ENCODE assay signal across 10 cellular contexts in genomic region chr6:128259735-128260685, GRCh38.
DNase-seq lines count a peak whose midpoint lies in the region; ATAC-seq and TF ChIP-seq lines count a peak whose summit lies in the region.
"Had no signal": no experiment of that assay in that cellular context is flagged by ENCODE, and none has a peak within 500 bp of the region (broad histone marks: within the 10 kb centered on the region; RNA-seq: fewer than 3 reads in every experiment).

No MANE protein-coding gene starts in this region.

- no peaks in the 10 kb centered on the region for H3K27me3 Mint-ChIP-seq in activated naive CD4-positive, alpha-beta T cell treated with anti-CD3 and anti-CD28 coated beads, Interleukin-2, amount 50 U/mL, for 24 hours
- no peaks in the 10 kb centered on the region for H3K27me3 Mint-ChIP-seq in activated naive CD8-positive, alpha-beta T cell treated with anti-CD3 and anti-CD28 coated beads for 36 hours

- intact Hi-C loops in esophagus squamous epithelium (cut with DNase I): no loop called here

- DNase-seq in activated naive CD4-positive, alpha-beta T cell treated with Interleukin-2 at 50 U/mL for 16 hours: no peak
- DNase-seq in activated naive CD8-positive, alpha-beta T cell treated with anti-CD3 and anti-CD28 coated beads for 36 hours: no peak
- DNase-seq in upper lobe of left lung (no peak), BE2C (no peak), esophagus squamous epithelium (lab: John Stamatoyannopoulos, UW) (no peak), DMS 273 (lab: John Stamatoyannopoulos, UW; ENCODE audit: unreplicated experiment) (no peak)
- DNase-seq: caudate nucleus had no signal

- peaks cover 37% of the 10 kb centered on the region for H3K4me1 Mint-ChIP-seq in activated naive CD4-positive, alpha-beta T cell treated with anti-CD3 and anti-CD28 coated beads, Interleukin-2, amount 50 U/mL, for 24 hours
- peaks cover 23% of the 10 kb centered on the region for H3K4me1 Mint-ChIP-seq in activated naive CD8-positive, alpha-beta T cell treated with anti-CD3 and anti-CD28 coated beads for 36 hours

- H3K9me3 ChIP-seq in upper lobe of left lung (no peaks in the 10 kb centered on the region), BE2C (no peaks in the 10 kb centered on the region), esophagus squamous epithelium (no peaks in the 10 kb centered on the region)

- no peak for TF ChIP-seq EP300 in upper lobe of left lung (IDR thresholded peaks at IDR 0.05)

- H3K9me3 Mint-ChIP-seq in activated naive CD4-positive, alpha-beta T cell treated with anti-CD3 and anti-CD28 coated beads, Interleukin-2, amount 50 U/mL, for 24 hours: peaks cover 5% of the 10 kb centered on the region
- H3K9me3 Mint-ChIP-seq in activated naive CD8-positive, alpha-beta T cell treated with anti-CD3 and anti-CD28 coated beads for 36 hours: peaks cover 10% of the 10 kb centered on the region

- H3K36me3 ChIP-seq in upper lobe of left lung (no peaks in the 10 kb centered on the region), BE2C (no peaks in the 10 kb centered on the region), esophagus squamous epithelium (no peaks in the 10 kb centered on the region)

- peak overlapping the region; percentile 82 for H3K4me3 Mint-ChIP-seq in activated naive CD4-positive, alpha-beta T cell treated with anti-CD3 and anti-CD28 coated beads, Interleukin-2, amount 50 U/mL, for 24 hours
- H3K4me3 Mint-ChIP-seq in activated naive CD8-positive, alpha-beta T cell treated with anti-CD3 and anti-CD28 coated beads for 36 hours: peak overlapping the region; percentile 40

- H3K27ac ChIP-seq in upper lobe of left lung (no peak overlapping the region), esophagus squamous epithelium (no peak overlapping the region)

- H3K4me1 ChIP-seq in upper lobe of left lung: peaks cover 0 to 9% (median 3%) of the 10 kb centered on the region in 4 donors
- H3K4me1 ChIP-seq in BE2C: no peaks in the 10 kb centered on the region
- H3K4me1 ChIP-seq in esophagus squamous epithelium: no peaks in the 10 kb centered on the region

- peaks cover 5% of the 10 kb centered on the region for H3K36me3 Mint-ChIP-seq in activated naive CD4-positive, alpha-beta T cell treated with anti-CD3 and anti-CD28 coated beads, Interleukin-2, amount 50 U/mL, for 24 hours
- H3K36me3 Mint-ChIP-seq in activated naive CD8-positive, alpha-beta T cell treated with anti-CD3 and anti-CD28 coated beads for 36 hours: peaks cover 19% of the 10 kb centered on the region

- 70 to 71% methylated on average over 6 of the region's 6 CpGs for WGBS in upper lobe of left lung, 2 donors
- WGBS in esophagus squamous epithelium, 2 donors: 78 to 85% methylated on average over 6 of the region's 6 CpGs

- TF ChIP-seq CTCF in upper lobe of left lung (IDR thresholded peaks at IDR 0.05): no peak
- no peak for TF ChIP-seq CTCF in BE2C (IDR thresholded peaks at IDR 0.05; ENCODE audit: low read depth, low read length)
- TF ChIP-seq CTCF in esophagus squamous epithelium (IDR thresholded peaks at IDR 0.05): no peak

- TF ChIP-seq POLR2A in upper lobe of left lung (IDR thresholded peaks at IDR 0.05) (no peak), esophagus squamous epithelium (IDR thresholded peaks at IDR 0.05) (no peak)

- H3K27me3 ChIP-seq in upper lobe of left lung (no peaks in the 10 kb centered on the region), BE2C (no peaks in the 10 kb centered on the region), esophagus squamous epithelium (no peaks in the 10 kb centered on the region)

- peak overlapping the region; percentile 91 for H3K27ac Mint-ChIP-seq in activated naive CD4-positive, alpha-beta T cell treated with anti-CD3 and anti-CD28 coated beads, Interleukin-2, amount 50 U/mL, for 24 hours
- H3K27ac Mint-ChIP-seq in activated naive CD8-positive, alpha-beta T cell treated with anti-CD3 and anti-CD28 coated beads for 36 hours: peak overlapping the region; percentile 81

- H3K4me3 ChIP-seq in upper lobe of left lung (peak overlapping the region in 2 of 4 donors; percentile 2 to 25), BE2C (ENCODE audit: low read depth, low read length) (no peak overlapping the region), esophagus squamous epithelium (peak overlapping the region in 1 of 4 donors; percentile 16)
- H3K4me3 ChIP-seq: lung had no signal

- peak; percentile 41 for ATAC-seq in HG03064 (IDR thresholded peaks at IDR 0.05; ENCODE audit: low read depth, unreplicated experiment)
- ATAC-seq in upper lobe of left lung (ENCODE audit: low FRiP score in 2 of 2): no peak
